In genomic region chr10:117462424-117462792, GRCh38 we compare ENCODE assay signal across 12 cellular contexts.
DNase-seq lines count a peak whose midpoint lies in the region; ATAC-seq and TF ChIP-seq lines count a peak whose summit lies in the region.
"Had no signal": no experiment of that assay in that cellular context is flagged by ENCODE, and none has a peak within 500 bp of the region (broad histone marks: within the 10 kb centered on the region; RNA-seq: fewer than 3 reads in every experiment).

No MANE protein-coding gene starts in this region.

- no peaks in the 10 kb centered on the region for H3K9me3 ChIP-seq in thoracic aorta

- no peaks in the 10 kb centered on the region for H3K27me3 ChIP-seq in thoracic aorta (replicated peaks; ENCODE audit: insufficient read depth)

- CTCF ChIA-PET in WTC11 (lab: Charles Lee), result interaction anchor here (1.1 to 3.1 kb wide), 5 partner anchors 10 to 245 kb away, joined by 4 to 40 read pairs (median 9); no protein-coding TSS in a partner anchor

- peaks cover 34% of the 10 kb centered on the region for H3K4me1 Mint-ChIP-seq in WTC11

- no peak overlapping the region for H3K4me3 ChIP-seq in thoracic aorta

- TF ChIP-seq CTCF in WTC11 (IDR thresholded peaks at IDR 0.05) (no peak), thoracic aorta (IDR thresholded peaks at IDR 0.05) (no peak)

- H3K4me3 Mint-ChIP-seq in WTC11, result no peak overlapping the region

- POLR2A ChIA-PET in WTC11 (lab: Charles Lee), result interaction anchor here (0.6 kb wide), 1 partner anchor 26 kb away, joined by 3 read pairs; no protein-coding TSS in a partner anchor

- H3K9me3 Mint-ChIP-seq in WTC11, result peaks cover 13% of the 10 kb centered on the region

- ATAC-seq in WTC11 (peak; percentile 86), thoracic aorta (ENCODE audit: insufficient number of reproducible peaks, low FRiP score, low read depth) (no peak), HG02642 (IDR thresholded peaks at IDR 0.05; ENCODE audit: poor library complexity, unreplicated experiment) (no peak), HG03196 (IDR thresholded peaks at IDR 0.05; ENCODE audit: unreplicated experiment) (no peak)

- peak overlapping the region; percentile 42 to 78 for H3K27ac ChIP-seq in thoracic aorta
- H3K27ac ChIP-seq: 22Rv1 had no signal

- H3K4me1 ChIP-seq in thoracic aorta (ENCODE audit: control insufficient read depth in 1 of 2, low read depth in 2 of 2), result peaks cover 5 to 23% of the 10 kb centered on the region in 2 donors

- H3K27me3 Mint-ChIP-seq in WTC11 (ENCODE audit: low read depth), result no peaks in the 10 kb centered on the region

- H3K36me3 Mint-ChIP-seq in WTC11, result no peaks in the 10 kb centered on the region

- peak; percentile 18 for DNase-seq in DMS 273 (lab: John Stamatoyannopoulos, UW; ENCODE audit: unreplicated experiment)
- no peak for DNase-seq in DMS 273 treated with DMSO at 0.1 percent for 48 hours (lab: John Stamatoyannopoulos, UW)
- peak; percentile 42 for DNase-seq in WTC11 (ENCODE audit: low spot score)
- DNase-seq in iPS-NIHi11 (ENCODE audit: low spot score), result peak; percentile 49
- DNase-seq in thoracic aorta (ENCODE audit: low spot score), result no peak
- no peak for DNase-seq in GM19238 (ENCODE audit: insufficient read length, low spot score)
- DNase-seq: midbrain; NCI-H1105; stimulated activated CD4-positive, alpha-beta T cell treated with anti-CD3 and anti-CD28 coated beads, Interleukin-1b, Interleukin-23, amount 100 ng/mL, for 48 hours had no signal

- no peaks in the 10 kb centered on the region for H3K36me3 ChIP-seq in thoracic aorta

- no peak overlapping the region for H3K27ac Mint-ChIP-seq in WTC11

TF ChIP-seq in WTC11, 78 proteins besides CTCF, POLR2A, EP300 and RAD21:
- TF ChIP-seq ETV6 (CRISPR knock-in tag; IDR thresholded peaks at IDR 0.05) (no peak), JAZF1 (CRISPR knock-in tag; IDR thresholded peaks at IDR 0.05) (no peak), USF2 (CRISPR knock-in tag; IDR thresholded peaks at IDR 0.05) (no peak), NFE2L1 (CRISPR knock-in tag; IDR thresholded peaks at IDR 0.05) (no peak), MLX (CRISPR knock-in tag; IDR thresholded peaks at IDR 0.05) (no peak), ATF6 (CRISPR knock-in tag; IDR thresholded peaks at IDR 0.05) (no peak), USF1 (CRISPR knock-in tag; IDR thresholded peaks at IDR 0.05) (no peak), PRRX2 (CRISPR knock-in tag; IDR thresholded peaks at IDR 0.05) (no peak), ZNF671 (CRISPR knock-in tag; IDR thresholded peaks at IDR 0.05) (no peak), PRDM15 (CRISPR knock-in tag; IDR thresholded peaks at IDR 0.05) (no peak), ZNF423 (CRISPR knock-in tag; IDR thresholded peaks at IDR 0.05) (no peak)

Comparison
In these comparisons a context has a peak if more than half of its experiments do, and no peak if none do; other contexts are left out.
1. DNase-seq: peak in DMS 273 (single experiment), WTC11 (single experiment) and iPS-NIHi11 (single experiment); none in DMS 273 treated with DMSO at 0.1 percent for 48 hours (single experiment), thoracic aorta (single experiment) and GM19238 (single experiment).